8 cellular contexts compared by ENCODE assay signal in genomic region chr15:70264014-70264492, GRCh38.
DNase-seq lines count a peak whose midpoint lies in the region; ATAC-seq and TF ChIP-seq lines count a peak whose summit lies in the region.

No MANE protein-coding gene starts in this region.

- no peak for TF ChIP-seq CTCF in GM10266 (IDR thresholded peaks at IDR 0.05; ENCODE audit: control insufficient read depth, insufficient read depth, low read depth, missing control alignments)

- in situ Hi-C loops in KBM-7 (cut with MboI; ENCODE audit: low pct_unique_long_range_greater_than_20kb, low sequenced_read_pairs) = no loop called here

- ATAC-seq in activated CD4-positive, CD25-positive, alpha-beta regulatory T cell treated with anti-CD3 and anti-CD28 coated beads, Interleukin-2, amount 50 U/mL, for 24 hours = no peak
- no peak for ATAC-seq in GM19328 (IDR thresholded peaks at IDR 0.05; ENCODE audit: unreplicated experiment)

- DNase-seq in KBM-7 = peak; percentile 96
- peak; percentile 49 for DNase-seq in NCI-H748 treated with DMSO at 0.1 percent for 48 hours (lab: John Stamatoyannopoulos, UW)
- DNase-seq in dermis blood vessel endothelial cell = peak; percentile 37
- DNase-seq in renal cortical epithelial cell (ENCODE audit: low read depth) = peak; percentile 93
- no peak for DNase-seq in stimulated activated naive CD4-positive, alpha-beta T cell (lab: John Stamatoyannopoulos, UW)
- DNase-seq in GM10266 (ENCODE audit: extremely low spot score) = no peak

Comparison
In these comparisons a context has a peak if more than half of its experiments do, and no peak if none do; other contexts are left out.
1. DNase-seq: peak in KBM-7 (single experiment), NCI-H748 treated with DMSO at 0.1 percent for 48 hours (single experiment), dermis blood vessel endothelial cell (single experiment) and renal cortical epithelial cell (single experiment); none in stimulated activated naive CD4-positive, alpha-beta T cell (0 of 6) and GM10266 (single experiment).